Comparison of ENCODE assay signal across 8 cellular contexts in genomic region chr14:75176142-75176820, GRCh38. TPM values are rescaled to one million over a fixed set of nuclear protein-coding genes. Genes with fewer than 3 reads are reported as not detected.
A peak's percentile ranks its signal among the peaks of the same experiment; 100 is the strongest.
DNase-seq lines count a peak whose midpoint lies in the region; ATAC-seq and TF ChIP-seq lines count a peak whose summit lies in the region.

Gene TMED10, minus strand, starts transcription at chr14:75176612. Its CDS starts 33 bp downstream, at chr14:75176579.

- H3K9me3 ChIP-seq in A673 (ENCODE audit: low read depth, low read length, poor library complexity, severe bottlenecking) (no peaks in the 10 kb centered on the region), colonic mucosa (no peaks in the 10 kb centered on the region)

- no peak for TF ChIP-seq CTCF in A673 (conservative IDR thresholded peaks at IDR 0.05; ENCODE audit: low read depth, low read length)
- TF ChIP-seq CTCF in colonic mucosa (IDR thresholded peaks at IDR 0.05): no peak

- intact Hi-C loops in A673 (cut with micrococcal nuclease; ENCODE audit: unreplicated experiment) (no loop called here), colonic mucosa (cut with DNase I) (no loop called here)

- H3K27ac ChIP-seq in A673 (ENCODE audit: low read depth, low read length, poor library complexity, severe bottlenecking) (peak within 1 kb of the TSS; percentile 97), colonic mucosa (peak within 1 kb of the TSS; percentile 98)

- TSS peak; percentile 60 for BruUV-seq in A673 (replicated peaks; lab: Mats Ljungman, UMichigan)

- H3K36me3 ChIP-seq in A673 (ENCODE audit: insufficient read depth, low read length, poor library complexity, severe bottlenecking) (no peaks in the 10 kb centered on the region), colonic mucosa (no peaks in the 10 kb centered on the region)

- POLR2A ChIA-PET in A673 (lab: Charles Lee; ENCODE audit: low non-redundant PET): no interaction called here

- H3K4me3 ChIP-seq in A673 (ENCODE audit: low read depth, low read length, poor library complexity, severe bottlenecking) (peak within 1 kb of the TSS; percentile 72), colonic mucosa (peak within 1 kb of the TSS; percentile 97)

- H3K9ac ChIP-seq in colonic mucosa (ENCODE audit: low read depth in 2 of 2, low read length in 2 of 2): peak within 1 kb of the TSS; percentile 95 to 97

- CTCF ChIA-PET in A673 (lab: Charles Lee): no interaction called here

- H3K4me1 ChIP-seq in A673 (ENCODE audit: insufficient read depth, low read length, poor library complexity, severe bottlenecking) (peaks cover 9% of the 10 kb centered on the region), colonic mucosa (peaks cover 18% of the 10 kb centered on the region)

- ATAC-seq in GM18511 (IDR thresholded peaks at IDR 0.05; ENCODE audit: unreplicated experiment): peak; percentile 83
- peak; percentile 80 for ATAC-seq in HG03025 (IDR thresholded peaks at IDR 0.05; ENCODE audit: low FRiP score, unreplicated experiment)

- no peaks in the 10 kb centered on the region for H3K27me3 ChIP-seq in A673 (replicated peaks; ENCODE audit: insufficient read depth, low read depth, low read length, poor library complexity)
- no peaks in the 10 kb centered on the region for H3K27me3 ChIP-seq in colonic mucosa

- DNase-seq in A673 (ENCODE audit: low spot score) (peak; percentile 94), NCI-H2196 (lab: John Stamatoyannopoulos, UW; ENCODE audit: unreplicated experiment) (peak; percentile 91), colonic mucosa (peak; percentile 94), left kidney (ENCODE audit: low read depth, low spot score) (peak; percentile 96)
- DNase-seq in activated CD4-positive, alpha-beta T cell treated with anti-CD3 and anti-CD28 coated beads for 48 hours: peak; percentile 94
- peak; percentile 90 to 92 for DNase-seq in stimulated activated CD4-positive, alpha-beta T cell treated with anti-CD3 and anti-CD28 coated beads, Interleukin-2, amount 100 ng/mL, for 24 hours

RNA-seq across cellular contexts. Expression of gene TMED10, which starts in this region (rescaled TPM):
- total RNA-seq in A673 (2021) (275 and 278 TPM in 2 replicates), colonic mucosa (100 to 1,000 TPM; 387 to 432 TPM)

Comparison
In these comparisons a context has a peak if more than half of its experiments do, and no peak if none do; other contexts are left out.
1. Peak in every context shown above with its lines: DNase-seq, ATAC-seq, H3K4me3 ChIP-seq and H3K27ac ChIP-seq.